In genomic region chrX:123436512-123436911, GRCh38 we compare ENCODE assay signal across 1 cellular context.
TF ChIP-seq lines count a peak whose summit lies in the region.

No MANE protein-coding gene starts in this region.

TF ChIP-seq in GM23338, 12 proteins besides CTCF, POLR2A, EP300 and RAD21 (continued from another document):
- no peak for TF ChIP-seq ZNF462 (CRISPR knock-in tag; IDR thresholded peaks at IDR 0.05)
- no peak for TF ChIP-seq ZNF331 (CRISPR knock-in tag; IDR thresholded peaks at IDR 0.05; ENCODE audit: low read depth)
- TF ChIP-seq ZNF114 (CRISPR knock-in tag; IDR thresholded peaks at IDR 0.05) = no peak
- TF ChIP-seq REST (IDR thresholded peaks at IDR 0.05; ENCODE audit: unreplicated experiment) = no peak
